Comparison of ENCODE assay signal across 8 cellular contexts in genomic region chr14:94768521-94769412, GRCh38. TPM values are rescaled to one million over a fixed set of nuclear protein-coding genes. Genes with fewer than 3 reads are reported as not detected.
DNase-seq lines count a peak whose midpoint lies in the region; ATAC-seq and TF ChIP-seq lines count a peak whose summit lies in the region.

No MANE protein-coding gene starts in this region.

- DNase-seq in activated effector memory CD4-positive, alpha-beta T cell treated with Interleukin-2 at 50 U/mL for 16 hours = peak; percentile 5
- no peak for DNase-seq in activated effector memory CD4-positive, alpha-beta T cell treated with anti-CD3 and anti-CD28 coated beads, Interleukin-2, amount 50 U/mL, for 16 hours
- no peak for DNase-seq in lung (ENCODE audit: low spot score)
- peak in 1 of 2 donors; percentile 37 for DNase-seq in tibial artery
- no peak for DNase-seq in NCI-H1930 (lab: John Stamatoyannopoulos, UW)
- no peak for DNase-seq in superior temporal gyrus (ENCODE audit: extremely low spot score)
- no peak for DNase-seq in NCI-H524 treated with DMSO at 0.1 percent for 48 hours (lab: John Stamatoyannopoulos, UW)

- H3K4me3 Mint-ChIP-seq in brain = peak overlapping the region; percentile 78 to 87 (median 84)

- H3K27ac ChIP-seq in lung (ENCODE audit: low read depth in 1 of 2, low read length in 1 of 2) (no peak overlapping the region), tibial artery (no peak overlapping the region)

- TF ChIP-seq CTCF in brain (conservative IDR thresholded peaks at IDR 0.05) (no peak), lung (IDR thresholded peaks at IDR 0.05; ENCODE audit: control extremely low read depth, extremely low read depth) (no peak), tibial artery (IDR thresholded peaks at IDR 0.05) (no peak)

- no peak overlapping the region for H3K4me3 ChIP-seq in lung
- H3K4me3 ChIP-seq in tibial artery = peak overlapping the region; percentile 51 to 56

- peak; percentile 7 for ATAC-seq in lung (ENCODE audit: insufficient read depth, low FRiP score)

- peaks cover 99% of the 10 kb centered on the region for H3K27me3 Mint-ChIP-seq in brain

- H3K27ac Mint-ChIP-seq in brain = no peak overlapping the region

- H3K4me1 ChIP-seq in lung (ENCODE audit: control insufficient read depth in 2 of 2, insufficient read depth in 2 of 2, low read length in 2 of 2) (peaks cover 0 to 15% of the 10 kb centered on the region in 2 donors), tibial artery (peaks cover 0 to 26% (median 18%) of the 10 kb centered on the region in 4 donors)

- H3K9me3 ChIP-seq in lung (ENCODE audit: control insufficient read depth in 2 of 2, insufficient read depth in 1 of 2, low read length in 1 of 2) (peaks cover 0 to 6% of the 10 kb centered on the region in 2 donors), tibial artery (no peaks in the 10 kb centered on the region)

- H3K36me3 ChIP-seq in lung (ENCODE audit: control insufficient read depth in 2 of 2, insufficient read depth in 2 of 2, low read length in 2 of 2) (no peaks in the 10 kb centered on the region), tibial artery (no peaks in the 10 kb centered on the region)

- 2 to 3% methylated on average over 75 to 84 of the region's 84 CpGs for WGBS in lung, 2 donors

- no peaks in the 10 kb centered on the region for H3K36me3 Mint-ChIP-seq in brain

- H3K9me3 Mint-ChIP-seq in brain = peaks cover 0 to 10% (median 0%) of the 10 kb centered on the region in 5 experiments

- peaks cover 15% of the 10 kb centered on the region for H3K27me3 ChIP-seq in lung (ENCODE audit: control insufficient read depth, insufficient read depth)
- H3K27me3 ChIP-seq in tibial artery = peaks cover 3 to 88% of the 10 kb centered on the region in 2 donors

- intact Hi-C loops in tibial artery (cut with DNase I; ENCODE audit: low total_unique reads) = no loop called here

- H3K4me1 Mint-ChIP-seq in brain = peaks cover 51% of the 10 kb centered on the region

RNA-seq across cellular contexts. Expression of gene GSC, which starts 1.1 kb away (rescaled TPM):
- polyA plus RNA-seq in brain (ENCODE audit: insufficient read depth, low read depth, low replicate concordance) (not detected), lung (under 1 TPM; 0.03 to 0.08 TPM)
- under 1 TPM in 1 of 2 donors, not detected in 1; 0.21 TPM for total RNA-seq in lung
